ENCODE assay signal across 1 cellular context in the genomic region with DNA sequence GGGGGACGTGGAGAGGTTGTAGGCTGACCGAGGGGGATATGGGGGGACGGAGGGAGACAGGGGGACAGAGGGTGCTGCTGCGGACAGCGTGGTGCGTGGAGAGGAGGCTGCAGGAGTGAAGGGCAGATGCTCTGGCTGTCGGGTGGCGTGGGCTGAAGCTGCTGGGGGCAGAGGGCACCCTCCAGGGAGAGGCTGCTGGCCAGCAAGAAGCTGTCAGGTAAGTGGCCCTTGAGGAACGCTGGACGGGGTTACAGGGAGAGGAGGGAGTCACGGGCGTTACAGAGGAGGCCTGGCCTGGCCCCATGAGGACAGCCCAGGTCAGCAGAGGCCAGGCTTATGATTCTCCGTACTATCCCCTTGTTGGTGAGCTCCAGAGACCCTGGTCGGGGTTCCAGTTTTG.
TF ChIP-seq lines count a peak whose summit lies in the region.

No MANE protein-coding gene starts in this region.

TF ChIP-seq in HepG2, 621 proteins besides CTCF, POLR2A, EP300 and RAD21 (continued from another document):
- TF ChIP-seq KAT2B (IDR thresholded peaks at IDR 0.05; ENCODE audit: borderline replicate concordance, low read depth, low read length): no peak
- TF ChIP-seq ZNF780A (CRISPR knock-in tag; IDR thresholded peaks at IDR 0.05): no peak
- TF ChIP-seq ATRX (CRISPR knock-in tag; IDR thresholded peaks at IDR 0.05; ENCODE audit: borderline replicate concordance): no peak
